8 cellular contexts compared by ENCODE assay signal in the genomic region with DNA sequence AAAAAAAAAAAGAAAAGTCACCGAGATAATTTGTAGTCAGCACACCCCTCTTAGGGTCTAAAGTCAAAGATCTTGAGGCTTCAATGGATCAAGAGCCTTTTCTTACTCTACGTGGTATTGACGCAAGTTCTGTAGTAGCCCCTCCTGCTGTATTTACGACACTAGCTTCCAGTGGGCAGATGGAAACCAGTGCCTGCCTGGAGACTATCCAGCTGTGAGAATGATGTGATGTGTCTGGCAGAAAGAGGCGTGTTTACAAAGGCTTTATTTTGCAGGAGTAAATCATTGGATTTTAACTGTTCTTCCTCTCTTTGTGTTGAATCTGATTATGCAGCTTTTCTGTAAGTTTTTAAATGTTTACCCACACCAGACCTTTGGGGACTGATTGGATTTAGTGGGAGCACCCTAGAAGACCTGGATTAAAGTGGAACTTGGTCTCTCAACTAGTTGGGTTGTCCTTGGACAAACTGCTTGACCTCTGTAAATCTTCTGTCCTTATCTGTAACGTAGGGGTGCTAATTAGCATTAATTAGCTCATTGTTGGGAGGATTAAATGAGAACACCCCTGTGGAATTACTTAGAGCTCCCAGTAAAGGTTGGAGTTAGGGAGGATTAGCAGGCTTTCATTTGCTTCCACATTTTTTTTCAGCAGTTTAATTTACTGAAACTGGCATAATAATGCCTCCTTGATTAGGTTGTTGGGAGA.
A peak's percentile ranks its signal among the peaks of the same experiment; 100 is the strongest.
DNase-seq lines count a peak whose midpoint lies in the region; ATAC-seq and TF ChIP-seq lines count a peak whose summit lies in the region.

No MANE protein-coding gene starts in this region.

- ATAC-seq in activated T-cell treated with anti-CD3 and anti-CD28 coated beads, Interleukin-2, amount 50 U/mL, for 72 hours (replicated peaks in 1 of 2), result no peak
- ATAC-seq in HG03439 (IDR thresholded peaks at IDR 0.05; ENCODE audit: unreplicated experiment), result no peak

- no peak for TF ChIP-seq RAD21 in Ishikawa (IDR thresholded peaks at IDR 0.05; ENCODE audit: low read depth)

- H3K27me3 Mint-ChIP-seq in activated T-cell treated with anti-CD3 and anti-CD28 coated beads, Interleukin-2, amount 50 U/mL, for 72 hours (ENCODE audit: low read depth), result no peaks in the 10 kb centered on the region

- peak overlapping the region; percentile 31 to 80 for H3K4me3 Mint-ChIP-seq in activated T-cell treated with anti-CD3 and anti-CD28 coated beads, Interleukin-2, amount 50 U/mL, for 72 hours

- peaks cover 2 to 26% of the 10 kb centered on the region in 2 donors for H3K36me3 Mint-ChIP-seq in activated T-cell treated with anti-CD3 and anti-CD28 coated beads, Interleukin-2, amount 50 U/mL, for 72 hours (ENCODE audit: insufficient read depth in 2 of 2)

- peak overlapping the region; percentile 98 for H3K27ac Mint-ChIP-seq in activated T-cell treated with anti-CD3 and anti-CD28 coated beads, Interleukin-2, amount 50 U/mL, for 72 hours

- DNase-seq in AG08395 (ENCODE audit: low spot score) (peak; percentile 53), islet precursor cell (peak; percentile 87), ureter (ENCODE audit: low spot score) (no peak), superior temporal gyrus (ENCODE audit: extremely low spot score) (no peak), NCI-H2107 (lab: John Stamatoyannopoulos, UW) (no peak)
- DNase-seq in activated T-cell treated with anti-CD3 and anti-CD28 coated beads, Interleukin-2, amount 50 U/mL, for 72 hours, result no peak

- peak; percentile 46; the same call in 1 of the 2 replicates for TF ChIP-seq EP300 in Ishikawa (IDR thresholded peaks at IDR 0.05; ENCODE audit: borderline replicate concordance)

- peaks cover 2 to 3% of the 10 kb centered on the region in 2 donors for H3K9me3 Mint-ChIP-seq in activated T-cell treated with anti-CD3 and anti-CD28 coated beads, Interleukin-2, amount 50 U/mL, for 72 hours

- H3K4me1 Mint-ChIP-seq in activated T-cell treated with anti-CD3 and anti-CD28 coated beads, Interleukin-2, amount 50 U/mL, for 72 hours (ENCODE audit: low read depth), result peaks cover 91% of the 10 kb centered on the region

TF ChIP-seq in Ishikawa, 13 proteins besides CTCF, POLR2A, EP300 and RAD21:
- TF ChIP-seq FOXM1 (IDR thresholded peaks at IDR 0.05; ENCODE audit: borderline replicate concordance, low read depth), result no peak
- TF ChIP-seq, protein P1, sequence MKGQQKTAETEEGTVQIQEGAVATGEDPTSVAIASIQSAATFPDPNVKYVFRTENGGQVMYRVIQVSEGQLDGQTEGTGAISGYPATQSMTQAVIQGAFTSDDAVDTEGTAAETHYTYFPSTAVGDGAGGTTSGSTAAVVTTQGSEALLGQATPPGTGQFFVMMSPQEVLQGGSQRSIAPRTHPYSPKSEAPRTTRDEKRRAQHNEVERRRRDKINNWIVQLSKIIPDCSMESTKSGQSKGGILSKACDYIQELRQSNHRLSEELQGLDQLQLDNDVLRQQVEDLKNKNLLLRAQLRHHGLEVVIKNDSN (IDR thresholded peaks at IDR 0.05), result no peak
- peak; percentile 22; the same call in 1 of the 2 replicates for TF ChIP-seq TCF12 (IDR thresholded peaks at IDR 0.05; ENCODE audit: low read depth)
- TF ChIP-seq TAF1 (IDR thresholded peaks at IDR 0.05; ENCODE audit: low read depth), result no peak
TF ChIP-seq in Ishikawa: peak in this region for 1.

Comparison
In these comparisons a context has a peak if more than half of its experiments do, and no peak if none do; other contexts are left out.
1. DNase-seq: peak in AG08395 (single experiment) and islet precursor cell (single experiment); none in activated T-cell treated with anti-CD3 and anti-CD28 coated beads, Interleukin-2, amount 50 U/mL, for 72 hours (0 of 2), ureter (single experiment), superior temporal gyrus (single experiment) and NCI-H2107 (single experiment).